In the genomic region with DNA sequence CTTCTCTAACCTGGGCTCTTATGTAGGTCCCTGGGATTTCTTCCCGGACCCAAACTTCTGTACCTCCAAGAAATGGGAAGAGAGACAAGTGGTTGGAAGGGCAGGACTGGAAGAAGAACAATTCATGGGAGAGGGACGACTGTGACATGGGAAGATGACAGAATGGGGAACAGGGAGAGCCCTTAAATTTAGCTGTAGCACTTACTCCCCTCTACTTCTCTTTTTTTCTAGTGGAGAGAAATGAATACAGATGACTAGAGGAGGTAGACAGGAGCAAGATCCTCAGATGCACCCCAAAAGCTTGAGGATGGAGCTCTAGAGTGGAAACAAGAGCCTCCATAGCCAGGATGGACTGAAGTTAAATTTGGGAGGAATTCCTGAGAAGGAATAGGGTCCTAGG, we compare ENCODE assay signal across 9 cellular contexts. TPM values are rescaled to one million over a fixed set of nuclear protein-coding genes. Genes with fewer than 3 reads are reported as not detected.
DNase-seq lines count a peak whose midpoint lies in the region; ATAC-seq, FAIRE-seq and TF ChIP-seq lines count a peak whose summit lies in the region.
"Had no signal": no experiment of that assay in that cellular context is flagged by ENCODE, and none has a peak within 500 bp of the region (broad histone marks: within the 10 kb centered on the region; RNA-seq: fewer than 3 reads in every experiment).

No MANE protein-coding gene starts in this region.

- peaks cover 71% of the 10 kb centered on the region for H3K4me1 ChIP-seq in CD4-positive, CD25-positive, alpha-beta regulatory T cell (ENCODE audit: control insufficient read depth, insufficient read depth, low read length, poor library complexity, severe bottlenecking)
- H3K4me1 ChIP-seq in KMS-11 (ENCODE audit: low read depth, poor library complexity, severe bottlenecking) (peaks cover 52% of the 10 kb centered on the region), kidney (ENCODE audit: control insufficient read depth in 1 of 2, insufficient read depth in 1 of 2, low read depth in 1 of 2, low read length in 2 of 2) (peaks cover 12 to 35% of the 10 kb centered on the region in 2 donors)

- no peaks in the 10 kb centered on the region for H3K27me3 ChIP-seq in CD4-positive, CD25-positive, alpha-beta regulatory T cell (ENCODE audit: control insufficient read depth, insufficient read depth, low read length)
- H3K27me3 ChIP-seq in KMS-11 (ENCODE audit: insufficient read depth, low read depth): no peaks in the 10 kb centered on the region

- no peak overlapping the region for H2AFZ ChIP-seq in KMS-11 (ENCODE audit: low read depth)

- no peak for DNase-seq in CD4-positive, CD25-positive, alpha-beta regulatory T cell
- DNase-seq in activated naive CD8-positive, alpha-beta T cell treated with anti-CD3 and anti-CD28 coated beads, Interleukin-2, amount 50 U/mL, for 24 hours: no peak
- no peak for DNase-seq in natural killer cell treated with Interleukin-12 subunit alpha and Interleukin-12 subunit beta and Interleukin-15 and Interleukin-18, amount 100 ng/mL, for 72 hours (ENCODE audit: low spot score)
- DNase-seq in kidney: no peak
- DNase-seq: NCI-H748 treated with DMSO at 0.1 percent for 48 hours had no signal

- peak overlapping the region; percentile 93 to 97 (median 96) for H3K4me3 Mint-ChIP-seq in CD4-positive, CD25-positive, alpha-beta regulatory T cell
- peak overlapping the region; percentile 98 for H3K4me3 Mint-ChIP-seq in activated naive CD8-positive, alpha-beta T cell treated with anti-CD3 and anti-CD28 coated beads, Interleukin-2, amount 50 U/mL, for 24 hours
- peak overlapping the region; percentile 100 for H3K4me3 Mint-ChIP-seq in natural killer cell treated with Interleukin-12 subunit alpha and Interleukin-12 subunit beta and Interleukin-15 and Interleukin-18, amount 100 ng/mL, for 72 hours

- ATAC-seq in CD4-positive, CD25-positive, alpha-beta regulatory T cell (ENCODE audit: low read depth in 2 of 2): no peak
- ATAC-seq in activated naive CD8-positive, alpha-beta T cell treated with anti-CD3 and anti-CD28 coated beads, Interleukin-2, amount 50 U/mL, for 24 hours: no peak
- ATAC-seq in natural killer cell treated with Interleukin-12 subunit alpha and Interleukin-12 subunit beta and Interleukin-15 and Interleukin-18, amount 100 ng/mL, for 72 hours: no peak
- ATAC-seq in HG03039 (IDR thresholded peaks at IDR 0.05; ENCODE audit: unreplicated experiment): no peak
- no peak for ATAC-seq in GM19395 (IDR thresholded peaks at IDR 0.05; ENCODE audit: unreplicated experiment)
- no peak for ATAC-seq in esophagus mucosa

- H4K20me1 ChIP-seq in KMS-11 (ENCODE audit: insufficient read depth): 0 out of 2 replicates have a peak, but pooled peaks cover 4% of the 10 kb centered on the region

- peaks cover 0 to 5% (median 0%) of the 10 kb centered on the region in 7 donors for H3K9me3 Mint-ChIP-seq in CD4-positive, CD25-positive, alpha-beta regulatory T cell
- no peaks in the 10 kb centered on the region for H3K9me3 Mint-ChIP-seq in activated naive CD8-positive, alpha-beta T cell treated with anti-CD3 and anti-CD28 coated beads, Interleukin-2, amount 50 U/mL, for 24 hours
- no peaks in the 10 kb centered on the region for H3K9me3 Mint-ChIP-seq in natural killer cell treated with Interleukin-12 subunit alpha and Interleukin-12 subunit beta and Interleukin-15 and Interleukin-18, amount 100 ng/mL, for 72 hours

- no peaks in the 10 kb centered on the region for H3K9me3 ChIP-seq in CD4-positive, CD25-positive, alpha-beta regulatory T cell (ENCODE audit: control insufficient read depth in 2 of 2, low read length in 2 of 2)
- H3K9me3 ChIP-seq in kidney (ENCODE audit: control insufficient read depth in 1 of 2, low read length in 2 of 2): no peaks in the 10 kb centered on the region

- no peak for FAIRE-seq in kidney (lab: Jason Lieb, UNC)

- H3K79me2 ChIP-seq in KMS-11 (ENCODE audit: insufficient read depth, low read depth): peaks cover 51% of the 10 kb centered on the region; the same call in 1 of the 2 replicates

- peaks cover 35% of the 10 kb centered on the region for H3K36me3 Mint-ChIP-seq in CD4-positive, CD25-positive, alpha-beta regulatory T cell
- H3K36me3 Mint-ChIP-seq in activated naive CD8-positive, alpha-beta T cell treated with anti-CD3 and anti-CD28 coated beads, Interleukin-2, amount 50 U/mL, for 24 hours (ENCODE audit: low read depth): peaks cover 60% of the 10 kb centered on the region
- H3K36me3 Mint-ChIP-seq in natural killer cell treated with Interleukin-12 subunit alpha and Interleukin-12 subunit beta and Interleukin-15 and Interleukin-18, amount 100 ng/mL, for 72 hours: peaks cover 31% of the 10 kb centered on the region

- peak overlapping the region; percentile 100 for H3K27ac ChIP-seq in CD4-positive, CD25-positive, alpha-beta regulatory T cell (ENCODE audit: insufficient read depth, low read length, poor library complexity, severe bottlenecking)
- no peak overlapping the region for H3K27ac ChIP-seq in KMS-11
- H3K27ac ChIP-seq in kidney (ENCODE audit: low read depth in 2 of 2, low read length in 2 of 2): peak overlapping the region in 1 of 2 donors; percentile 8

- H3K9ac ChIP-seq in KMS-11 (no peak overlapping the region), kidney (ENCODE audit: low read length in 2 of 2) (no peak overlapping the region)

- intact Hi-C loops in kidney (cut with DNase I): no loop called here

- peak overlapping the region; percentile 98 for H3K4me3 ChIP-seq in CD4-positive, CD25-positive, alpha-beta regulatory T cell (ENCODE audit: low read depth, low read length)
- H3K4me3 ChIP-seq in KMS-11 (IDR thresholded peaks at IDR 0.05; ENCODE audit: insufficient read depth, low read depth, low read length): no peak overlapping the region
- no peak overlapping the region for H3K4me3 ChIP-seq in kidney (ENCODE audit: low read length in 2 of 2)

- H3K27me3 Mint-ChIP-seq in CD4-positive, CD25-positive, alpha-beta regulatory T cell: peaks cover 13% of the 10 kb centered on the region
- H3K27me3 Mint-ChIP-seq in activated naive CD8-positive, alpha-beta T cell treated with anti-CD3 and anti-CD28 coated beads, Interleukin-2, amount 50 U/mL, for 24 hours: no peaks in the 10 kb centered on the region
- no peaks in the 10 kb centered on the region for H3K27me3 Mint-ChIP-seq in natural killer cell treated with Interleukin-12 subunit alpha and Interleukin-12 subunit beta and Interleukin-15 and Interleukin-18, amount 100 ng/mL, for 72 hours

- peaks cover 12% of the 10 kb centered on the region for H3K36me3 ChIP-seq in CD4-positive, CD25-positive, alpha-beta regulatory T cell (ENCODE audit: control insufficient read depth, insufficient read depth, low read length)
- no peaks in the 10 kb centered on the region for H3K36me3 ChIP-seq in KMS-11 (ENCODE audit: insufficient read depth)
- no peaks in the 10 kb centered on the region for H3K36me3 ChIP-seq in kidney (ENCODE audit: control insufficient read depth in 1 of 2, insufficient read depth in 2 of 2, low read length in 2 of 2)

- peaks cover 31 to 73% (median 48%) of the 10 kb centered on the region in 4 donors for H3K4me1 Mint-ChIP-seq in CD4-positive, CD25-positive, alpha-beta regulatory T cell
- H3K4me1 Mint-ChIP-seq in activated naive CD8-positive, alpha-beta T cell treated with anti-CD3 and anti-CD28 coated beads, Interleukin-2, amount 50 U/mL, for 24 hours: peaks cover 75% of the 10 kb centered on the region
- H3K4me1 Mint-ChIP-seq in natural killer cell treated with Interleukin-12 subunit alpha and Interleukin-12 subunit beta and Interleukin-15 and Interleukin-18, amount 100 ng/mL, for 72 hours (ENCODE audit: low read depth in 2 of 2): peaks cover 59 to 61% of the 10 kb centered on the region in 2 donors

- H3K4me2 ChIP-seq in KMS-11: 0 out of 2 replicates have a peak overlapping the region, but pooled peaks have one; percentile 7

- H3K27ac Mint-ChIP-seq in CD4-positive, CD25-positive, alpha-beta regulatory T cell: peak overlapping the region; percentile 60 to 99 (median 97)
- H3K27ac Mint-ChIP-seq in activated naive CD8-positive, alpha-beta T cell treated with anti-CD3 and anti-CD28 coated beads, Interleukin-2, amount 50 U/mL, for 24 hours: peak overlapping the region; percentile 96
- peak overlapping the region; percentile 96 to 99 for H3K27ac Mint-ChIP-seq in natural killer cell treated with Interleukin-12 subunit alpha and Interleukin-12 subunit beta and Interleukin-15 and Interleukin-18, amount 100 ng/mL, for 72 hours

- TF ChIP-seq CTCF in KMS-11 (conservative IDR thresholded peaks at IDR 0.05; ENCODE audit: low read depth, low read length) (no peak), kidney (IDR thresholded peaks at IDR 0.05; ENCODE audit: borderline replicate concordance, extremely low read depth, insufficient read depth) (no peak)

RNA-seq across cellular contexts. Expression of a gene that starts 2.3 kb away (rescaled TPM):
- 173 TPM for total RNA-seq in CD4-positive, CD25-positive, alpha-beta regulatory T cell
- polyA plus RNA-seq in CD4-positive, CD25-positive, alpha-beta regulatory T cell: 100 to 1,000 TPM; 222 to 276 (median 240) TPM
- 100 to 1,000 TPM; 154 to 164 TPM for total RNA-seq in natural killer cell treated with Interleukin-12 subunit alpha and Interleukin-12 subunit beta and Interleukin-15 and Interleukin-18, amount 100 ng/mL, for 72 hours
- total RNA-seq in esophagus mucosa: 59.7 TPM
- total RNA-seq in kidney: 56.0 TPM
- polyA plus RNA-seq in kidney (ENCODE audit: insufficient read depth, low read depth, low replicate concordance): 43.1 TPM

RNA-seq across cellular contexts. Expression of a gene that starts 17.0 kb away (rescaled TPM):
- total RNA-seq in CD4-positive, CD25-positive, alpha-beta regulatory T cell: 134 TPM
- polyA plus RNA-seq in CD4-positive, CD25-positive, alpha-beta regulatory T cell: 10 to 100 TPM; 25.7 to 30.6 (median 29.7) TPM
- total RNA-seq in natural killer cell treated with Interleukin-12 subunit alpha and Interleukin-12 subunit beta and Interleukin-15 and Interleukin-18, amount 100 ng/mL, for 72 hours: 10 to 100 TPM; 83.9 to 85.9 TPM
- total RNA-seq in esophagus mucosa (85.1 TPM), kidney (68.0 TPM)
- polyA plus RNA-seq in kidney (ENCODE audit: insufficient read depth, low read depth, low replicate concordance): 15.7 TPM

RNA-seq across cellular contexts. Expression of a gene that starts 30.1 kb away (rescaled TPM):
- 11.6 TPM for total RNA-seq in CD4-positive, CD25-positive, alpha-beta regulatory T cell
- 10 to 100 TPM; 11.4 to 16.7 (median 14.0) TPM for polyA plus RNA-seq in CD4-positive, CD25-positive, alpha-beta regulatory T cell
- 10 to 100 TPM; 15.5 to 30.0 TPM for total RNA-seq in natural killer cell treated with Interleukin-12 subunit alpha and Interleukin-12 subunit beta and Interleukin-15 and Interleukin-18, amount 100 ng/mL, for 72 hours
- total RNA-seq in esophagus mucosa (31.8 TPM), kidney (19.5 TPM)
- polyA plus RNA-seq in kidney (ENCODE audit: insufficient read depth, low read depth, low replicate concordance): 17.5 TPM

RNA-seq across cellular contexts. Expression of a gene that starts 41.1 kb away (rescaled TPM):
- 131 TPM for total RNA-seq in CD4-positive, CD25-positive, alpha-beta regulatory T cell
- 10 to 100 TPM; 28.0 to 48.7 (median 44.6) TPM for polyA plus RNA-seq in CD4-positive, CD25-positive, alpha-beta regulatory T cell
- total RNA-seq in natural killer cell treated with Interleukin-12 subunit alpha and Interleukin-12 subunit beta and Interleukin-15 and Interleukin-18, amount 100 ng/mL, for 72 hours: 100 to 1,000 TPM; 116 to 176 TPM
- total RNA-seq in esophagus mucosa (55.1 TPM), kidney (67.6 TPM)
- 23.8 TPM for polyA plus RNA-seq in kidney (ENCODE audit: insufficient read depth, low read depth, low replicate concordance)
